ENCODE assay signal across 10 cellular contexts in genomic region chr19:12648088-12648487, GRCh38. TPM values are rescaled to one million over a fixed set of nuclear protein-coding genes. Genes with fewer than 3 reads are reported as not detected.
A peak's percentile ranks its signal among the peaks of the same experiment; 100 is the strongest.
DNase-seq lines count a peak whose midpoint lies in the region; ATAC-seq, FAIRE-seq and TF ChIP-seq lines count a peak whose summit lies in the region.
"Had no signal": no experiment of that assay in that cellular context is flagged by ENCODE, and none has a peak within 500 bp of the region (broad histone marks: within the 10 kb centered on the region; RNA-seq: fewer than 3 reads in every experiment).

No MANE protein-coding gene starts in this region.

- in situ Hi-C loops in GM13976 (cut with MboI; ENCODE audit: low sequenced_read_pairs, unreplicated experiment), result no loop called here
- in situ Hi-C loops in K562 (cut with MboI), result no loop called here

- TF ChIP-seq RAD21 in K562 (CRISPR knock-in tag; conservative IDR thresholded peaks at IDR 0.05 in 1 of 2, IDR thresholded peaks at IDR 0.05 in 1 of 2), result peak in 1 of 2 experiments; percentile 27; a peak in 2 of 4 replicates

- H3K27ac ChIP-seq in K562 (ENCODE audit: extremely low read depth, low read depth, low read length) (no peak overlapping the region; the same call in 2 of the 3 replicates), hepatocyte (no peak overlapping the region)

- H3K36me3 ChIP-seq in K562 (ENCODE audit: control insufficient read depth, insufficient read depth, low read length) (no peaks in the 10 kb centered on the region; the same call in 2 of the 3 replicates), hepatocyte (replicated peaks; ENCODE audit: insufficient read depth, low read depth) (no peaks in the 10 kb centered on the region)

- peak overlapping the region in 1 of 2 experiments; percentile 41; a peak in 2 of 4 replicates for H3K9ac ChIP-seq in K562 (ENCODE audit: insufficient read depth in 1 of 2, low read depth in 2 of 2, low read length in 2 of 2)

- intact Hi-C loops in K562 (cut with micrococcal nuclease), result no loop called here

- no peaks in the 10 kb centered on the region for H3K9me1 ChIP-seq in K562 (ENCODE audit: control insufficient read depth, insufficient read depth, low read length)

- no peak for TF ChIP-seq EP300 in K562 (IDR thresholded peaks at IDR 0.05; ENCODE audit: low read length)

- POLR2A ChIA-PET in K562 (lab: Yijun Ruan, JAX), result no interaction called here

- H2AFZ ChIP-seq in K562 (ENCODE audit: low read depth, low read length) (peak overlapping the region; percentile 66), hepatocyte (no peak overlapping the region)

- TF ChIP-seq CTCF in GM13976 (IDR thresholded peaks at IDR 0.05; ENCODE audit: borderline replicate concordance, control extremely low read depth, extremely low read depth, insufficient read depth, missing control alignments), result no peak
- peak; percentile 43 to 56 (median 54) for TF ChIP-seq CTCF in K562 (IDR thresholded peaks at IDR 0.05 in 2 of 3, conservative IDR thresholded peaks at IDR 0.05 in 1 of 3; ENCODE audit: insufficient read depth in 2 of 3, low read depth in 1 of 3, low read length in 3 of 3)
- TF ChIP-seq CTCF in hepatocyte (IDR thresholded peaks at IDR 0.05; ENCODE audit: poor library complexity), result peak; percentile 9

- H3K27me3 ChIP-seq in K562 (ENCODE audit: control insufficient read depth in 2 of 2, insufficient read depth in 2 of 2, low read length in 2 of 2), result no peaks in the 10 kb centered on the region
- no peaks in the 10 kb centered on the region for H3K27me3 ChIP-seq in hepatocyte

- ATAC-seq in K562 (peak; percentile 80), HG02884 (IDR thresholded peaks at IDR 0.05; ENCODE audit: unreplicated experiment) (no peak)

- WGBS in K562 (ENCODE audit: insufficient coverage, low coverage, missing lambda C conversion rate), result 53% methylated on average over 17 of the region's 29 CpGs
- WGBS in hepatocyte (ENCODE audit: low lambda C conversion rate, missing lambda C conversion rate), result 65% methylated on average over 24 of the region's 29 CpGs

- no peak for TF ChIP-seq POLR2A in K562 (conservative IDR thresholded peaks at IDR 0.05)

- CTCF ChIA-PET in K562 (lab: Yijun Ruan, JAX; ENCODE audit: low intra/inter-chr PET ratio), result no interaction called here

- no peaks in the 10 kb centered on the region for H3K79me2 ChIP-seq in K562 (ENCODE audit: control insufficient read depth, insufficient read depth, low read length)
- H3K79me2 ChIP-seq in hepatocyte, result no peaks in the 10 kb centered on the region

- no TSS peak for BruUV-seq in K562 (replicated peaks; lab: Mats Ljungman, UMichigan)

- H4K20me1 ChIP-seq in K562 (replicated peaks; ENCODE audit: control insufficient read depth, insufficient read depth, low read length) (no peaks in the 10 kb centered on the region), hepatocyte (ENCODE audit: insufficient read depth, poor library complexity, severe bottlenecking) (no peaks in the 10 kb centered on the region)

- H3K9me3 ChIP-seq in K562 (replicated peaks; ENCODE audit: control insufficient read depth, insufficient read depth, low read depth, low read length) (no peaks in the 10 kb centered on the region), hepatocyte (ENCODE audit: low read depth) (no peaks in the 10 kb centered on the region)

- DNase-seq in GM13976 (ENCODE audit: low spot score) (peak; percentile 28), K562 (ENCODE audit: extremely low read depth in 1 of 4, low spot score in 3 of 4) (peak; percentile 53 to 55 (median 54)), hepatocyte (ENCODE audit: low spot score) (no peak), skeletal muscle cell (ENCODE audit: low read depth) (no peak), HK-2 (ENCODE audit: unreplicated experiment) (no peak), GM19238 (ENCODE audit: insufficient read length, low spot score) (no peak), mucosa of gallbladder (ENCODE audit: low spot score) (no peak)
- DNase-seq: DMS79 treated with DMSO at 0.1 percent for 48 hours; effector memory CD8-positive, alpha-beta T cell had no signal

- H3K4me1 ChIP-seq in K562 (replicated peaks in 1 of 2; ENCODE audit: control insufficient read depth in 2 of 2, insufficient read depth in 2 of 2, low read length in 2 of 2) (peaks cover 4 to 27% of the 10 kb centered on the region in 2 experiments; a peak in 4 of 5 replicates), hepatocyte (ENCODE audit: insufficient read depth) (no peaks in the 10 kb centered on the region)

- FAIRE-seq in K562 (lab: Jason Lieb, UNC), result no peak

- H3K9me2 ChIP-seq in hepatocyte (replicated peaks; ENCODE audit: insufficient read depth), result no peaks in the 10 kb centered on the region

- H3K4me2 ChIP-seq in K562 (ENCODE audit: insufficient read depth, low read length), result peak overlapping the region; percentile 71
- peak overlapping the region; percentile 49 for H3K4me2 ChIP-seq in hepatocyte

- H3K4me3 ChIP-seq in K562 (peak overlapping the region; percentile 48), hepatocyte (no peak overlapping the region), skeletal muscle cell (ENCODE audit: low read depth, low read length) (peak overlapping the region; percentile 27)

RNA-seq across cellular contexts. Expression of gene MAN2B1, which starts 18.5 kb away (rescaled TPM):
- 35.1 and 100 TPM in 2 replicates for total RNA-seq in K562 (2011; cell fraction: chromatin; rRNA removed; ENCODE audit: low replicate concordance)
- 56.7 and 73.5 TPM in 2 replicates for total RNA-seq in K562 (2011; cell fraction: nucleolus; rRNA removed)
- total RNA-seq in K562 (2011; cell fraction: nucleoplasm; rRNA removed), result 48.1 and 50.2 TPM in 2 replicates
- total RNA-seq in K562 (2014; rRNA removed) (19.3 and 21.6 TPM in 2 replicates), K562 (2014; rRNA removed; fragmentation: Illumina TruSeq; extraction: Trizol) (5.3 and 6.6 TPM in 2 replicates), K562 (2015; rRNA removed; fragmentation: Illumina TruSeq; extraction: Trizol) (10.1 and 11.6 TPM in 2 replicates), K562 (2021) (33.8 and 34.0 TPM in 2 replicates), hepatocyte (67.2 and 68.8 TPM in 2 replicates), mucosa of gallbladder (104 TPM)
- polyA plus RNA-seq in K562 (2011; rRNA removed) (8.1 and 12.5 TPM in 2 replicates), K562 (2014; fragmentation: Illumina TruSeq; extraction: Trizol) (11.4 and 18.0 TPM in 2 replicates), K562 (2014; fragmentation: Nextera tagmentation; extraction: Ambion mirVana) (under 1 TPM; 0.59 to 0.63 TPM), K562 (2014; rRNA removed) (14.2 and 14.7 TPM in 2 replicates), hepatocyte (77.1 and 81.9 TPM in 2 replicates)
- polyA plus RNA-seq in K562 (2011; cell fraction: cytosol; rRNA removed), result 14.8 and 16.0 TPM in 2 replicates
- 28.1 and 46.7 TPM in 2 replicates for polyA plus RNA-seq in K562 (2011; cell fraction: nucleus; rRNA removed)
- 27.2 and 62.0 TPM in 2 replicates for polyA plus RNA-seq in K562 (2012)
- polyA minus RNA-seq in K562 (2011; rRNA and poly(A)+ RNA removed), result 5.9 and 7.1 TPM in 2 replicates
- polyA minus RNA-seq in K562 (2011; cell fraction: cytosol; rRNA and poly(A)+ RNA removed), result 16.4 and 27.7 TPM in 2 replicates
- polyA minus RNA-seq in K562 (2011; cell fraction: nucleus; rRNA and poly(A)+ RNA removed), result 15.1 and 18.4 TPM in 2 replicates

RNA-seq across cellular contexts. Expression of gene WDR83, which starts 18.5 kb away (rescaled TPM):
- total RNA-seq in K562 (2011; cell fraction: chromatin; rRNA removed; ENCODE audit: low replicate concordance), result 11.3 and 29.1 TPM in 2 replicates
- total RNA-seq in K562 (2011; cell fraction: nucleolus; rRNA removed), result 26.8 and 27.0 TPM in 2 replicates
- 13.4 and 19.2 TPM in 2 replicates for total RNA-seq in K562 (2011; cell fraction: nucleoplasm; rRNA removed)
- 19.7 and 21.3 TPM in 2 replicates for total RNA-seq in K562 (2014; rRNA removed)
- total RNA-seq in K562 (2014; rRNA removed; fragmentation: Illumina TruSeq; extraction: Trizol), result 3.1 and 4.0 TPM in 2 replicates
- total RNA-seq in K562 (2015; rRNA removed; fragmentation: Illumina TruSeq; extraction: Trizol), result 9.3 and 9.5 TPM in 2 replicates
- 16.7 and 17.7 TPM in 2 replicates for total RNA-seq in K562 (2021)
- 4.2 and 4.7 TPM in 2 replicates for polyA plus RNA-seq in K562 (2011; rRNA removed)
- 7.6 and 13.2 TPM in 2 replicates for polyA plus RNA-seq in K562 (2011; cell fraction: cytosol; rRNA removed)
- polyA plus RNA-seq in K562 (2011; cell fraction: nucleus; rRNA removed), result 9.2 and 15.7 TPM in 2 replicates
- polyA plus RNA-seq in K562 (2012), result 11.6 and 12.0 TPM in 2 replicates
- 3.9 and 9.8 TPM in 2 replicates for polyA plus RNA-seq in K562 (2014; fragmentation: Illumina TruSeq; extraction: Trizol)
- polyA plus RNA-seq in K562 (2014; fragmentation: Nextera tagmentation; extraction: Ambion mirVana), result 1 to 10 TPM in 1 of 2 experiments, under 1 TPM in 1; 0.52 to 2.9 TPM
- polyA plus RNA-seq in K562 (2014; rRNA removed), result 13.9 and 17.5 TPM in 2 replicates
- 3.3 and 3.6 TPM in 2 replicates for polyA minus RNA-seq in K562 (2011; rRNA and poly(A)+ RNA removed)
- polyA minus RNA-seq in K562 (2011; cell fraction: cytosol; rRNA and poly(A)+ RNA removed), result 3.4 and 9.1 TPM in 2 replicates
- polyA minus RNA-seq in K562 (2011; cell fraction: nucleus; rRNA and poly(A)+ RNA removed), result 9.2 and 11.2 TPM in 2 replicates
- total RNA-seq in hepatocyte, result 9.1 and 12.2 TPM in 2 replicates
- 19.5 and 21.5 TPM in 2 replicates for polyA plus RNA-seq in hepatocyte
- total RNA-seq in mucosa of gallbladder, result 14.5 TPM

RNA-seq across cellular contexts. Expression of gene DHPS, which starts 33.6 kb away (rescaled TPM):
- total RNA-seq in K562 (2011; cell fraction: chromatin; rRNA removed; ENCODE audit: low replicate concordance), result 194 and 333 TPM in 2 replicates
- total RNA-seq in K562 (2011; cell fraction: nucleolus; rRNA removed), result 225 and 240 TPM in 2 replicates
- 169 and 186 TPM in 2 replicates for total RNA-seq in K562 (2011; cell fraction: nucleoplasm; rRNA removed)
- 90.2 and 99.2 TPM in 2 replicates for total RNA-seq in K562 (2014; rRNA removed)
- 55.7 and 56.5 TPM in 2 replicates for total RNA-seq in K562 (2014; rRNA removed; fragmentation: Illumina TruSeq; extraction: Trizol)
- 61.0 and 62.6 TPM in 2 replicates for total RNA-seq in K562 (2015; rRNA removed; fragmentation: Illumina TruSeq; extraction: Trizol)
- total RNA-seq in K562 (2021), result 94.8 and 98.8 TPM in 2 replicates
- 81.0 and 120 TPM in 2 replicates for polyA plus RNA-seq in K562 (2011; rRNA removed)
- polyA plus RNA-seq in K562 (2011; cell fraction: cytosol; rRNA removed), result 115 and 125 TPM in 2 replicates
- polyA plus RNA-seq in K562 (2011; cell fraction: nucleus; rRNA removed), result 302 and 412 TPM in 2 replicates
- 88.5 and 115 TPM in 2 replicates for polyA plus RNA-seq in K562 (2012)
- polyA plus RNA-seq in K562 (2014; fragmentation: Illumina TruSeq; extraction: Trizol), result 79.9 and 80.2 TPM in 2 replicates
- 10 to 100 TPM; 47.1 to 54.1 TPM for polyA plus RNA-seq in K562 (2014; fragmentation: Nextera tagmentation; extraction: Ambion mirVana)
- 102 and 110 TPM in 2 replicates for polyA plus RNA-seq in K562 (2014; rRNA removed)
- 69.4 and 78.7 TPM in 2 replicates for polyA minus RNA-seq in K562 (2011; rRNA and poly(A)+ RNA removed)
- polyA minus RNA-seq in K562 (2011; cell fraction: cytosol; rRNA and poly(A)+ RNA removed), result 37.6 and 59.2 TPM in 2 replicates
- polyA minus RNA-seq in K562 (2011; cell fraction: nucleus; rRNA and poly(A)+ RNA removed), result 49.7 and 82.8 TPM in 2 replicates
- total RNA-seq in hepatocyte, result 62.6 and 71.7 TPM in 2 replicates
- 63.1 and 84.7 TPM in 2 replicates for polyA plus RNA-seq in hepatocyte
- 89.0 TPM for total RNA-seq in mucosa of gallbladder

RNA-seq across cellular contexts. Expression of gene ZNF791, which starts 37.4 kb away (rescaled TPM):
- total RNA-seq in K562 (2011; cell fraction: chromatin; rRNA removed; ENCODE audit: low replicate concordance), result 35.0 and 62.7 TPM in 2 replicates
- total RNA-seq in K562 (2011; cell fraction: nucleolus; rRNA removed), result 22.1 and 27.2 TPM in 2 replicates
- 28.1 and 38.2 TPM in 2 replicates for total RNA-seq in K562 (2011; cell fraction: nucleoplasm; rRNA removed)
- 8.9 and 9.6 TPM in 2 replicates for total RNA-seq in K562 (2014; rRNA removed)
- 17.4 TPM in 2 replicates for total RNA-seq in K562 (2014; rRNA removed; fragmentation: Illumina TruSeq; extraction: Trizol)
- 11.7 and 14.4 TPM in 2 replicates for total RNA-seq in K562 (2015; rRNA removed; fragmentation: Illumina TruSeq; extraction: Trizol)
- total RNA-seq in K562 (2021), result 12.0 and 13.2 TPM in 2 replicates
- 15.8 and 16.9 TPM in 2 replicates for polyA plus RNA-seq in K562 (2011; rRNA removed)
- polyA plus RNA-seq in K562 (2011; cell fraction: cytosol; rRNA removed), result 8.4 and 13.9 TPM in 2 replicates
- polyA plus RNA-seq in K562 (2011; cell fraction: nucleus; rRNA removed), result 8.4 and 10.8 TPM in 2 replicates
- polyA plus RNA-seq in K562 (2012), result 12.4 and 13.7 TPM in 2 replicates
- 18.9 and 22.7 TPM in 2 replicates for polyA plus RNA-seq in K562 (2014; fragmentation: Illumina TruSeq; extraction: Trizol)
- polyA plus RNA-seq in K562 (2014; fragmentation: Nextera tagmentation; extraction: Ambion mirVana), result 10 to 100 TPM in 1 of 2 experiments, 1 to 10 TPM in 1; 7.8 to 13.1 TPM
- polyA plus RNA-seq in K562 (2014; rRNA removed), result 8.2 and 11.9 TPM in 2 replicates
- polyA minus RNA-seq in K562 (2011; rRNA and poly(A)+ RNA removed), result 18.1 and 24.3 TPM in 2 replicates
- polyA minus RNA-seq in K562 (2011; cell fraction: cytosol; rRNA and poly(A)+ RNA removed), result 14.1 and 22.8 TPM in 2 replicates
- polyA minus RNA-seq in K562 (2011; cell fraction: nucleus; rRNA and poly(A)+ RNA removed), result 5.5 and 12.9 TPM in 2 replicates
- 16.1 and 16.2 TPM in 2 replicates for total RNA-seq in hepatocyte
- polyA plus RNA-seq in hepatocyte, result 11.5 and 16.6 TPM in 2 replicates
- total RNA-seq in mucosa of gallbladder, result 27.1 TPM

RNA-seq across cellular contexts. Expression of gene ZNF490, which starts 37.5 kb away (rescaled TPM):
- total RNA-seq in K562 (2011; cell fraction: chromatin; rRNA removed; ENCODE audit: low replicate concordance), result 18.1 and 24.6 TPM in 2 replicates
- 16.8 and 18.8 TPM in 2 replicates for total RNA-seq in K562 (2011; cell fraction: nucleolus; rRNA removed)
- 15.3 and 17.7 TPM in 2 replicates for total RNA-seq in K562 (2011; cell fraction: nucleoplasm; rRNA removed)
- total RNA-seq in K562 (2014; rRNA removed) (4.5 and 6.2 TPM in 2 replicates), K562 (2014; rRNA removed; fragmentation: Illumina TruSeq; extraction: Trizol) (8.0 and 8.3 TPM in 2 replicates), K562 (2015; rRNA removed; fragmentation: Illumina TruSeq; extraction: Trizol) (5.1 and 6.2 TPM in 2 replicates), K562 (2021) (6.7 and 7.1 TPM in 2 replicates), hepatocyte (7.8 and 8.1 TPM in 2 replicates), mucosa of gallbladder (15.6 TPM)
- polyA plus RNA-seq in K562 (2011; rRNA removed) (3.2 and 4.4 TPM in 2 replicates), K562 (2014; fragmentation: Illumina TruSeq; extraction: Trizol) (2.4 TPM in 2 replicates), K562 (2014; fragmentation: Nextera tagmentation; extraction: Ambion mirVana) (1 to 10 TPM in 1 of 2 experiments, under 1 TPM in 1; 0.90 to 1.5 TPM), K562 (2014; rRNA removed) (1.9 and 2.2 TPM in 2 replicates), hepatocyte (1.8 and 2.3 TPM in 2 replicates)
- 1.4 and 2.6 TPM in 2 replicates for polyA plus RNA-seq in K562 (2011; cell fraction: cytosol; rRNA removed)
- 2.0 and 3.0 TPM in 2 replicates for polyA plus RNA-seq in K562 (2011; cell fraction: nucleus; rRNA removed)
- polyA plus RNA-seq in K562 (2012), result 1.1 and 2.4 TPM in 2 replicates
- 19.0 and 20.4 TPM in 2 replicates for polyA minus RNA-seq in K562 (2011; rRNA and poly(A)+ RNA removed)
- polyA minus RNA-seq in K562 (2011; cell fraction: cytosol; rRNA and poly(A)+ RNA removed), result 6.7 and 7.1 TPM in 2 replicates
- polyA minus RNA-seq in K562 (2011; cell fraction: nucleus; rRNA and poly(A)+ RNA removed), result 7.1 and 8.6 TPM in 2 replicates

Comparison
In these comparisons a context has a peak if more than half of its experiments do, and no peak if none do; other contexts are left out.
1. DNase-seq: peak in GM13976 (single experiment) and K562 (4 of 4); none in hepatocyte (single experiment), skeletal muscle cell (single experiment), HK-2 (single experiment), GM19238 (single experiment) and mucosa of gallbladder (single experiment).